Comparison of ENCODE assay signal across 25 cellular contexts in genomic region chr16:81754810-81755209, GRCh38.
"Had no signal": no experiment of that assay in that cellular context is flagged by ENCODE, and none has a peak within 500 bp of the region (broad histone marks: within the 10 kb centered on the region; RNA-seq: fewer than 3 reads in every experiment).

No MANE protein-coding gene starts in this region.

- H3K4me2 ChIP-seq: hepatocyte, neural progenitor cell had no signal

- H3K9me3 ChIP-seq: pancreas, prostate gland, sigmoid colon, spleen, tibial nerve, uterus had no signal

- H3K27ac ChIP-seq: hepatocyte, neural progenitor cell, pancreas, prostate gland, sigmoid colon, tibial nerve, uterus had no signal

- H3K4me1 ChIP-seq: neural progenitor cell, pancreas, prostate gland, sigmoid colon, uterus had no signal

- DNase-seq: islet precursor cell; left cardiac atrium; mesendoderm; naive B cell; natural killer cell; nephron progenitor cell; pancreas; retina; right cardiac atrium; sigmoid colon; small intestine; spleen; stimulated activated CD4-positive, alpha-beta T cell treated with anti-CD3 and anti-CD28 coated beads, Interleukin-4, amount 100 ng/mL, for 4 hours; stimulated activated CD8-positive, alpha-beta memory T cell treated with anti-CD3 and anti-CD28 coated beads, Interleukin-4, amount 100 ng/mL, for 48 hours; stimulated activated naive CD4-positive, alpha-beta T cell treated with Interleukin-2 at 50 U/mL for 16 hours; stimulated activated naive CD8-positive, alpha-beta T cell treated with anti-CD3 and anti-CD28 coated beads, Interleukin-15, amount 100 ng/mL, for 72 hours; substantia nigra; uterus had no signal

- H3K36me3 ChIP-seq: neural progenitor cell, pancreas, prostate gland, sigmoid colon, spleen, tibial nerve, uterus had no signal

- H3K79me2 ChIP-seq: hepatocyte had no signal

- H3K4me3 ChIP-seq: hepatocyte, lung, neural progenitor cell, pancreas, prostate gland, sigmoid colon, spleen, tibial nerve, uterus had no signal

- H3K9ac ChIP-seq: neural progenitor cell had no signal

- ATAC-seq: left cardiac atrium; left lobe of liver; natural killer cell; pancreas; right cardiac atrium; stimulated activated memory B cell treated with anti-CD40 and anti-IgM and Interleukin-4, amounts not matched to agents 10 μg/mL and 1 μg/mL and 100 μg/mL, for 72 hours had no signal

- H2AFZ ChIP-seq: hepatocyte, neural progenitor cell had no signal

- FAIRE-seq: pancreas, small intestine had no signal

- H3K27me3 ChIP-seq: hepatocyte, neural progenitor cell, pancreas, sigmoid colon, spleen, tibial nerve, uterus had no signal
